1 cellular context compared by ENCODE assay signal in the genomic region with DNA sequence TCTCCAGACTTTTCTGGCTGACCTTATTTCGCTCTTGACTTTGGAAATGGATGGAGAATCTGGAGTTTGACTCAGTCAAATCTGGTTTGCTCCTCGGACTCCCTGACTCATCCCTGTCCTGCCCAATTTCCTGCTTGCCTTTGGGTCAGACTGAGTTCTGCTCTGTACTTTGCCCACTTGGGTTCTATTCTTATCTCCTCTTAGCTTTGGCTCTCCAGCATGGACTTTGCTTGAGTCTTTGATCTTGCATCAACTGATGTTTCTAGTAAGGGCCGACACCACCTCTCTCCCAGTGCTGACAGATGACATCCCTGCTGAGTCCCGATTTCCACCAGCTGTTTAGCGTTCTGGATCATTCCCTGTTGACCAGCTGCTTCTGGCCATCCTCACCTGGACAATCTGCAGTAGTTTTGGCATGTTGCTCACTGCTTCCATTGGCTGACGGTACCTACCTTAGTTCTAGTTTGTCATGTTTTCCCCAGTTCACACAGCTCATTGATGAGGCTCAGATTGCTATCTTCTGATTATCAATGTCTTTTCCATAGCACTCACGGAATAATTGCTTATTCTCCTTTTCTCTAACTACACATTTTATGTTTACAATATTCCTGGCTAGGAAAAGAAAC.
TF ChIP-seq lines count a peak whose summit lies in the region.

No MANE protein-coding gene starts in this region.

TF ChIP-seq in HepG2, 621 proteins besides CTCF, POLR2A, EP300 and RAD21 (continued from another document and continues in another):
- TF ChIP-seq ZNF687 (CRISPR knock-in tag; IDR thresholded peaks at IDR 0.05) (peak; percentile 9; the same call in 1 of the 2 replicates), UBTF (CRISPR knock-in tag; IDR thresholded peaks at IDR 0.05) (no peak), YEATS4 (CRISPR knock-in tag; IDR thresholded peaks at IDR 0.05; ENCODE audit: borderline replicate concordance) (peak; percentile 22; the same call in 1 of the 2 replicates), MED13 (CRISPR knock-in tag; IDR thresholded peaks at IDR 0.05) (no peak), SRY (CRISPR knock-in tag; IDR thresholded peaks at IDR 0.05) (no peak), CEBPG (CRISPR knock-in tag; IDR thresholded peaks at IDR 0.05) (peak; percentile 44), CHD4 (IDR thresholded peaks at IDR 0.05; ENCODE audit: borderline replicate concordance, low read length) (no peak), FOXK1 (CRISPR knock-in tag; IDR thresholded peaks at IDR 0.05; ENCODE audit: borderline replicate concordance, low read depth) (peak; percentile 38; the same call in 1 of the 2 replicates), HDAC1 (CRISPR knock-in tag; IDR thresholded peaks at IDR 0.05) (peak; percentile 57; the same call in 1 of the 2 replicates), ARID5B (CRISPR knock-in tag; IDR thresholded peaks at IDR 0.05) (peak; percentile 84), ZNF501 (CRISPR knock-in tag; IDR thresholded peaks at IDR 0.05) (peak; percentile 55; the same call in 1 of the 2 replicates), ZNF781 (CRISPR knock-in tag; IDR thresholded peaks at IDR 0.05; ENCODE audit: borderline replicate concordance, not compliant biosample characterization) (peak; percentile 29), STAG1 (CRISPR knock-in tag; IDR thresholded peaks at IDR 0.05) (peak; percentile 23), MLXIP (CRISPR knock-in tag; IDR thresholded peaks at IDR 0.05; ENCODE audit: borderline replicate concordance) (no peak), AHDC1 (CRISPR knock-in tag; IDR thresholded peaks at IDR 0.05; ENCODE audit: borderline replicate concordance) (peak; percentile 85; the same call in 1 of the 2 replicates), DPF2 (CRISPR knock-in tag; IDR thresholded peaks at IDR 0.05; ENCODE audit: borderline replicate concordance, low read depth) (peak; percentile 66)
- TF ChIP-seq, protein P1, sequence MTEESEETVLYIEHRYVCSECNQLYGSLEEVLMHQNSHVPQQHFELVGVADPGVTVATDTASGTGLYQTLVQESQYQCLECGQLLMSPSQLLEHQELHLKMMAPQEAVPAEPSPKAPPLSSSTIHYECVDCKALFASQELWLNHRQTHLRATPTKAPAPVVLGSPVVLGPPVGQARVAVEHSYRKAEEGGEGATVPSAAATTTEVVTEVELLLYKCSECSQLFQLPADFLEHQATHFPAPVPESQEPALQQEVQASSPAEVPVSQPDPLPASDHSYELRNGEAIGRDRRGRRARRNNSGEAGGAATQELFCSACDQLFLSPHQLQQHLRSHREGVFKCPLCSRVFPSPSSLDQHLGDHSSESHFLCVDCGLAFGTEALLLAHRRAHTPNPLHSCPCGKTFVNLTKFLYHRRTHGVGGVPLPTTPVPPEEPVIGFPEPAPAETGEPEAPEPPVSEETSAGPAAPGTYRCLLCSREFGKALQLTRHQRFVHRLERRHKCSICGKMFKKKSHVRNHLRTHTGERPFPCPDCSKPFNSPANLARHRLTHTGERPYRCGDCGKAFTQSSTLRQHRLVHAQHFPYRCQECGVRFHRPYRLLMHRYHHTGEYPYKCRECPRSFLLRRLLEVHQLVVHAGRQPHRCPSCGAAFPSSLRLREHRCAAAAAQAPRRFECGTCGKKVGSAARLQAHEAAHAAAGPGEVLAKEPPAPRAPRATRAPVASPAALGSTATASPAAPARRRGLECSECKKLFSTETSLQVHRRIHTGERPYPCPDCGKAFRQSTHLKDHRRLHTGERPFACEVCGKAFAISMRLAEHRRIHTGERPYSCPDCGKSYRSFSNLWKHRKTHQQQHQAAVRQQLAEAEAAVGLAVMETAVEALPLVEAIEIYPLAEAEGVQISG (CRISPR knock-in tag; IDR thresholded peaks at IDR 0.05), result peak; percentile 32; the same call in 1 of the 2 replicates
- TF ChIP-seq, protein P2, sequence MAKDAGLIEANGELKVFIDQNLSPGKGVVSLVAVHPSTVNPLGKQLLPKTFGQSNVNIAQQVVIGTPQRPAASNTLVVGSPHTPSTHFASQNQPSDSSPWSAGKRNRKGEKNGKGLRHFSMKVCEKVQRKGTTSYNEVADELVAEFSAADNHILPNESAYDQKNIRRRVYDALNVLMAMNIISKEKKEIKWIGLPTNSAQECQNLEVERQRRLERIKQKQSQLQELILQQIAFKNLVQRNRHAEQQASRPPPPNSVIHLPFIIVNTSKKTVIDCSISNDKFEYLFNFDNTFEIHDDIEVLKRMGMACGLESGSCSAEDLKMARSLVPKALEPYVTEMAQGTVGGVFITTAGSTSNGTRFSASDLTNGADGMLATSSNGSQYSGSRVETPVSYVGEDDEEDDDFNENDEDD (CRISPR knock-in tag; IDR thresholded peaks at IDR 0.05; ENCODE audit: borderline replicate concordance), result no peak
- TF ChIP-seq, protein P3, sequence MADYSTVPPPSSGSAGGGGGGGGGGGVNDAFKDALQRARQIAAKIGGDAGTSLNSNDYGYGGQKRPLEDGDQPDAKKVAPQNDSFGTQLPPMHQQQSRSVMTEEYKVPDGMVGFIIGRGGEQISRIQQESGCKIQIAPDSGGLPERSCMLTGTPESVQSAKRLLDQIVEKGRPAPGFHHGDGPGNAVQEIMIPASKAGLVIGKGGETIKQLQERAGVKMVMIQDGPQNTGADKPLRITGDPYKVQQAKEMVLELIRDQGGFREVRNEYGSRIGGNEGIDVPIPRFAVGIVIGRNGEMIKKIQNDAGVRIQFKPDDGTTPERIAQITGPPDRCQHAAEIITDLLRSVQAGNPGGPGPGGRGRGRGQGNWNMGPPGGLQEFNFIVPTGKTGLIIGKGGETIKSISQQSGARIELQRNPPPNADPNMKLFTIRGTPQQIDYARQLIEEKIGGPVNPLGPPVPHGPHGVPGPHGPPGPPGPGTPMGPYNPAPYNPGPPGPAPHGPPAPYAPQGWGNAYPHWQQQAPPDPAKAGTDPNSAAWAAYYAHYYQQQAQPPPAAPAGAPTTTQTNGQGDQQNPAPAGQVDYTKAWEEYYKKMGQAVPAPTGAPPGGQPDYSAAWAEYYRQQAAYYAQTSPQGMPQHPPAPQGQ (CRISPR knock-in tag; IDR thresholded peaks at IDR 0.05; ENCODE audit: borderline replicate concordance), result no peak
